ENCODE assay signal across 8 cellular contexts in the genomic region with DNA sequence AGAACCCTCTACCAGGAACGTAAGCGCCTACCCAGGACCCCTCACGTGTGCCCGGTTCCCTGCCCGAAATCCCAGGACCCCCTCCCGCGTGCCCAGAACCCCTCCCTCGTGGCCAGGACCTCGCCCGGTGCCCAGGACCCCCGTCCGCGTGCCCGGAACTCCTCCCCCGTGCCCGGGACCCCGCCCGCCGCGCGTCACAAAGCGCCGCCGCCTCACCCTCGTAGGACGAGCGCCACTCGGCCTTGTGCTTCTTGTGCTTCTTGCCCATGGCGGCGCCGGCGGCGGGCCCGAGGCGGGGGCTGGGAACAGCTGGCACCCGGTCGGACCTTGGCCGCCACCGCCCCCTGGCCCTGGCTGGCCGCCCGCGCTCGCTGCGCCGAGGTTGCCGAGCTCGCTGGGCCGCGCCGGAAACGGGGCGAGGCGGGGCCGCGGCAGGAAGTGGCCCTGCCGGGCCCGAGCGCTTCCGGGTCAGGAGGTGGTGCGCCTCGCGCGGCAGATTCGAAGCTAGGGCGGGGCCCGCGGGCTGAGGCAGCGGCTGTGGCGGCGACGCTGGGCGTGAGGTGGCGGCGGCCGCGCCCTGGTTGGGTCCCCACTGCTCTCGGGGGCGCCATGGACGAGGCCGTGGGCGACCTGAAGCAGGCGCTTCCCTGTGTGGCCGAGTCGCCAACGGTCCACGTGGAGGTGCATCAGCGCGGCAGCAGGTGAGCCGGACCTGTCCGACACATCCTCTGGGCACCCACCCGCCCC. TPM values are rescaled to one million over a fixed set of nuclear protein-coding genes. Genes with fewer than 3 reads are reported as not detected.
DNase-seq lines count a peak whose midpoint lies in the region; ATAC-seq and TF ChIP-seq lines count a peak whose summit lies in the region.

BRD9 (minus strand) TSS at position 412 of the 747 bp plus-strand sequence; CDS start at position 268, 144 bp downstream.
A gene with protein sequence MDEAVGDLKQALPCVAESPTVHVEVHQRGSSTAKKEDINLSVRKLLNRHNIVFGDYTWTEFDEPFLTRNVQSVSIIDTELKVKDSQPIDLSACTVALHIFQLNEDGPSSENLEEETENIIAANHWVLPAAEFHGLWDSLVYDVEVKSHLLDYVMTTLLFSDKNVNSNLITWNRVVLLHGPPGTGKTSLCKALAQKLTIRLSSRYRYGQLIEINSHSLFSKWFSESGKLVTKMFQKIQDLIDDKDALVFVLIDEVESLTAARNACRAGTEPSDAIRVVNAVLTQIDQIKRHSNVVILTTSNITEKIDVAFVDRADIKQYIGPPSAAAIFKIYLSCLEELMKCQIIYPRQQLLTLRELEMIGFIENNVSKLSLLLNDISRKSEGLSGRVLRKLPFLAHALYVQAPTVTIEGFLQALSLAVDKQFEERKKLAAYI (plus strand): TSS at position 495 of the 747 bp plus-strand sequence. CDS start 115 bp downstream, at position 610.

- H3K4me3 ChIP-seq in right lobe of liver, result peak within 1 kb of the TSS; percentile 79 to 86 (median 82)

- H3K27me3 ChIP-seq in right lobe of liver, result no peaks in the 10 kb centered on the region

- peak; percentile 56 for TF ChIP-seq POLR2A in right lobe of liver (IDR thresholded peaks at IDR 0.05)

- ATAC-seq in GM18909 (IDR thresholded peaks at IDR 0.05; ENCODE audit: poor library complexity, unreplicated experiment) (peak; percentile 97), HG03159 (IDR thresholded peaks at IDR 0.05; ENCODE audit: unreplicated experiment) (peak; percentile 96), right lobe of liver (peak; percentile 94 to 99 (median 96))

- H3K9me3 ChIP-seq in right lobe of liver, result no peaks in the 10 kb centered on the region

- DNase-seq in Ammon's horn (ENCODE audit: low spot score), result peak; percentile 76
- peak; percentile 81 to 96 for DNase-seq in NCI-H446 (lab: John Stamatoyannopoulos, UW)
- peak; percentile 79 for DNase-seq in activated CD4-positive, alpha-beta T cell treated with anti-CD3 and anti-CD28 coated beads, Interleukin-2, amount 50 U/mL, for 1 hour
- DNase-seq in dermis microvascular lymphatic vessel endothelial cell (ENCODE audit: low read depth in 2 of 2), result peak; percentile 38 to 78
- DNase-seq in right lobe of liver, result peak; percentile 90 to 91 (median 90)
- peak; percentile 81 to 83 for DNase-seq in stimulated activated CD4-positive, alpha-beta T cell treated with anti-CD3 and anti-CD28 coated beads, Interleukin-4, amount 100 ng/mL, for 4 hours

- WGBS in right lobe of liver (ENCODE audit: insufficient coverage, low coverage, low lambda C conversion rate, missing lambda C conversion rate), result under 1% methylated on average over 18 of the region's 91 CpGs

- peak in 2 of 4 donors; percentile 11 to 24 for TF ChIP-seq CTCF in right lobe of liver (IDR thresholded peaks at IDR 0.05)

- H3K36me3 ChIP-seq in right lobe of liver, result peaks cover 5 to 25% (median 13%) of the 10 kb centered on the region in 4 donors

- H3K4me1 ChIP-seq in right lobe of liver, result peaks cover 0 to 9% (median 0%) of the 10 kb centered on the region in 4 donors

- intact Hi-C loops in right lobe of liver (cut with DNase I), result no loop called here

- H3K27ac ChIP-seq in right lobe of liver, result peak within 1 kb of the TSS; percentile 58 to 82 (median 76)

RNA-seq across cellular contexts. Expression of gene BRD9, which starts in this region (rescaled TPM):
- total RNA-seq in dermis microvascular lymphatic vessel endothelial cell (26.6 and 31.6 TPM in 2 replicates), right lobe of liver (10 to 100 TPM; 10.7 to 16.7 (median 13.8) TPM)

RNA-seq across cellular contexts. Expression of the second gene that starts in this region (rescaled TPM):
- total RNA-seq in dermis microvascular lymphatic vessel endothelial cell (8.7 and 19.4 TPM in 2 replicates), right lobe of liver (1 to 10 TPM in 2 of 6 experiments, under 1 TPM in 4; 0.15 to 3.2 (median 0.70) TPM)

Comparison
In these comparisons a context has a peak if more than half of its experiments do, and no peak if none do; other contexts are left out.
1. Peak in every context shown above with its lines: DNase-seq, ATAC-seq, H3K4me3 ChIP-seq and H3K27ac ChIP-seq.